In genomic region chr18:9334351-9335254, GRCh38 we compare ENCODE assay signal across 8 cellular contexts. TPM values are rescaled to one million over a fixed set of nuclear protein-coding genes. Genes with fewer than 3 reads are reported as not detected.
DNase-seq lines count a peak whose midpoint lies in the region; ATAC-seq and TF ChIP-seq lines count a peak whose summit lies in the region.

Gene TWSG1, plus strand, starts transcription at chr18:9334773. Its CDS starts 2,457 bp downstream, at chr18:9337230.

- no peaks in the 10 kb centered on the region for H3K9me2 ChIP-seq in SU-DHL-6 (replicated peaks; ENCODE audit: insufficient read depth, low read length)

- H3K36me3 Mint-ChIP-seq in activated naive CD8-positive, alpha-beta T cell treated with anti-CD3 and anti-CD28 coated beads, Interleukin-2, amount 50 U/mL, for 24 hours (ENCODE audit: low read depth), result peaks cover 7% of the 10 kb centered on the region

- H2AFZ ChIP-seq in SU-DHL-6 (ENCODE audit: low read depth, low read length, severe bottlenecking), result peak within 1 kb of the TSS; percentile 85

- DNase-seq in NCI-H1048 (lab: John Stamatoyannopoulos, UW), result peak; percentile 89
- peak; percentile 93 for DNase-seq in activated naive CD8-positive, alpha-beta T cell treated with anti-CD3 and anti-CD28 coated beads, Interleukin-2, amount 50 U/mL, for 24 hours
- peak; percentile 97 for DNase-seq in cardiac septum (ENCODE audit: low spot score)
- peak; percentile 89 for DNase-seq in pons (ENCODE audit: low spot score)
- DNase-seq in transverse colon, result peak; percentile 94

- no peaks in the 10 kb centered on the region for H3K9me3 Mint-ChIP-seq in activated naive CD8-positive, alpha-beta T cell treated with anti-CD3 and anti-CD28 coated beads, Interleukin-2, amount 50 U/mL, for 24 hours

- no peaks in the 10 kb centered on the region for H3K79me2 ChIP-seq in SU-DHL-6 (ENCODE audit: insufficient read depth, low read length)

- peaks cover 27% of the 10 kb centered on the region for H3K4me1 Mint-ChIP-seq in activated naive CD8-positive, alpha-beta T cell treated with anti-CD3 and anti-CD28 coated beads, Interleukin-2, amount 50 U/mL, for 24 hours

- peak; percentile 55 for TF ChIP-seq POLR2A in transverse colon (IDR thresholded peaks at IDR 0.05)

- peak; percentile 84 for ATAC-seq in HG02588 (IDR thresholded peaks at IDR 0.05; ENCODE audit: unreplicated experiment)
- ATAC-seq in activated naive CD8-positive, alpha-beta T cell treated with anti-CD3 and anti-CD28 coated beads, Interleukin-2, amount 50 U/mL, for 24 hours, result peak; percentile 91

- H3K27ac Mint-ChIP-seq in activated naive CD8-positive, alpha-beta T cell treated with anti-CD3 and anti-CD28 coated beads, Interleukin-2, amount 50 U/mL, for 24 hours, result peak within 1 kb of the TSS; percentile 76

- H3K27me3 ChIP-seq in SU-DHL-6 (ENCODE audit: low read length) (no peaks in the 10 kb centered on the region), transverse colon (no peaks in the 10 kb centered on the region)

- peak within 1 kb of the TSS; percentile 79 for H3K4me2 ChIP-seq in SU-DHL-6 (ENCODE audit: low read depth, low read length, poor library complexity, severe bottlenecking)

- H3K27me3 Mint-ChIP-seq in activated naive CD8-positive, alpha-beta T cell treated with anti-CD3 and anti-CD28 coated beads, Interleukin-2, amount 50 U/mL, for 24 hours, result peaks cover 6% of the 10 kb centered on the region

- peak within 1 kb of the TSS; percentile 87 for H3K4me3 Mint-ChIP-seq in activated naive CD8-positive, alpha-beta T cell treated with anti-CD3 and anti-CD28 coated beads, Interleukin-2, amount 50 U/mL, for 24 hours

- H3K4me3 ChIP-seq in SU-DHL-6 (ENCODE audit: insufficient read depth, low read length, poor library complexity, severe bottlenecking) (peak within 1 kb of the TSS; percentile 61), transverse colon (peak within 1 kb of the TSS; percentile 79 to 95 (median 88))

- no peaks in the 10 kb centered on the region for H4K20me1 ChIP-seq in SU-DHL-6 (ENCODE audit: low read depth, low read length)

- intact Hi-C loops in cardiac septum (cut with DNase I) (loop anchor here (10.0 kb wide), 2 partner anchors 140 to 230 kb away; partner anchors contain the start of genes NDUFV2 and RALBP1), transverse colon (cut with DNase I; ENCODE audit: low total_unique reads) (loop anchor here (10.0 kb wide), 2 partner anchors 140 to 270 kb away; partner anchors contain the start of gene RALBP1)

- H3F3A ChIP-seq in SU-DHL-6 (ENCODE audit: insufficient read depth), result no peaks in the 10 kb centered on the region

- H3K36me3 ChIP-seq in SU-DHL-6 (ENCODE audit: low read length) (no peaks in the 10 kb centered on the region), transverse colon (no peaks in the 10 kb centered on the region)

- TF ChIP-seq CTCF in GM12872 (IDR thresholded peaks at IDR 0.05; ENCODE audit: insufficient read depth, low read depth, low read length) (peak; percentile 37; the same call in 1 of the 3 replicates), SU-DHL-6 (IDR thresholded peaks at IDR 0.05; ENCODE audit: insufficient read depth, low read length, poor library complexity, severe bottlenecking) (no peak), transverse colon (IDR thresholded peaks at IDR 0.05) (peak in 3 of 5 experiments; percentile 24 to 52 (median 48))

- no peak for TF ChIP-seq EP300 in transverse colon (IDR thresholded peaks at IDR 0.05; ENCODE audit: low read depth)

- H3K4me1 ChIP-seq in transverse colon, result peaks cover 0 to 19% (median 11%) of the 10 kb centered on the region in 4 donors

- in situ Hi-C loops in transverse colon (cut with MboI; ENCODE audit: low pct_ligation_motif_present in 1 of 4, low pct_unique_long_range_greater_than_20kb in 1 of 4, low sequenced_read_pairs in 3 of 4), result loop anchor here (10.0 to 25.0 kb wide), 4 partner anchors 178 to 272 kb away; no protein-coding TSS in a partner anchor

- 1% methylated on average over 17 of the region's 104 CpGs; no CpG with 5 or more reads in 1 of the 2 donors for WGBS in transverse colon (ENCODE audit: low coverage in 1 of 2), 2 donors

- H3K9me3 ChIP-seq in SU-DHL-6 (ENCODE audit: insufficient read depth, low read length) (no peaks in the 10 kb centered on the region), transverse colon (no peaks in the 10 kb centered on the region)

- H3K27ac ChIP-seq in SU-DHL-6 (ENCODE audit: low read depth, low read length) (no peak within 1 kb of the TSS), transverse colon (peak within 1 kb of the TSS; percentile 93 to 95 (median 94))

- H3K9ac ChIP-seq in SU-DHL-6 (ENCODE audit: low read length), result peak within 1 kb of the TSS; percentile 66

RNA-seq across cellular contexts. Expression of gene TWSG1, which starts in this region (rescaled TPM):
- total RNA-seq in cardiac septum (19.2 TPM), transverse colon (10 to 100 TPM in 3 of 4 donors, 1 to 10 TPM in 1; 5.6 to 29.5 (median 26.5) TPM)
